8 cellular contexts compared by ENCODE assay signal in the genomic region with DNA sequence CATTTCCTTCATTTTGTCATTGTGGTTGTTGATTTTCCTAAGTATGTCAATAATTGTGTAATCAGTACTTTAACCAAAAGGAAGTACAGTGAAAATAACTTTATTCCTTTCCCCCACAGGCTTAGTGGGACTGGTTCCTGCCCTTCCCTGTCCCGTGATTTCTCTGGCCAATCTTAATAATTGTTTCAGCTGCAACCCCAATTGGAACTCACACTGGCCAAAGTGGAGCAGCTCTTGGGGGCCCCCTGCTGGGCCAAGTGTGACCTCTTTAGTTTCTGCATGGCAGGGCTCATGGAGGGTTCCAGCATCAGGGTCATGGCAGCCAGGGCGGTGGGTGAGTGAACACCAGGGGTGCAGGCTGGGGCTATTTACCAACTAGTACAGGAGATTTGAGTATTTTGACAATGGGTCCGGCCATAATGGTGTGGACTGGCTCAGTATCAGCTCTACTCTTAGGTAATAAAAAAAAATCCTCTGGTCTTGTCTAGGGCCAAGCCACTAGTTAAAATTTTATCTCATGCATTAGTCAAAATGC. TPM values are rescaled to one million over a fixed set of nuclear protein-coding genes. Genes with fewer than 3 reads are reported as not detected.
DNase-seq lines count a peak whose midpoint lies in the region; ATAC-seq and TF ChIP-seq lines count a peak whose summit lies in the region.

No MANE protein-coding gene starts in this region.

- ATAC-seq in HG03066 (IDR thresholded peaks at IDR 0.05; ENCODE audit: low read depth, unreplicated experiment) (peak; percentile 79), lower lobe of right lung (peak; percentile 94 to 96)

- peak; percentile 52 for DNase-seq in NK-92 treated with Interleukin-12 subunit alpha and Interleukin-12 subunit beta, amount 100 ng/mL, for 24 hours (lab: John Stamatoyannopoulos, UW)
- DNase-seq in NK-92 (lab: John Stamatoyannopoulos, UW; ENCODE audit: unreplicated experiment): no peak
- peak; percentile 88 for DNase-seq in NCI-H460 (ENCODE audit: extremely low read depth, low read depth)
- peak; percentile 67 to 81 for DNase-seq in activated CD4-positive, alpha-beta T cell treated with anti-CD3 and anti-CD28 coated beads for 4 hours
- DNase-seq in dedifferentiated amniotic fluid mesenchymal stem cell (ENCODE audit: extremely low spot score): peak; percentile 78
- DNase-seq in lower lobe of right lung: peak; percentile 84
- DNase-seq in stimulated activated CD8-positive, alpha-beta memory T cell treated with anti-CD3 and anti-CD28 coated beads, Interleukin-12 subunit alpha, Interleukin-12 subunit beta, amount 100 ng/mL, for 4 hours (ENCODE audit: low read depth): peak; percentile 46

- no peaks in the 10 kb centered on the region for H3K27me3 ChIP-seq in lower lobe of right lung (ENCODE audit: low read depth)

- H3K4me3 ChIP-seq in lower lobe of right lung: no peak overlapping the region

- no peak overlapping the region for H3K27ac ChIP-seq in lower lobe of right lung

- H3K9me3 ChIP-seq in lower lobe of right lung: no peaks in the 10 kb centered on the region

- H3K4me1 ChIP-seq in lower lobe of right lung: peaks cover 11% of the 10 kb centered on the region

- intact Hi-C loops in lower lobe of right lung (cut with DNase I): loop anchor here (10.0 kb wide), 1 partner anchor 279 kb away; no protein-coding TSS in a partner anchor

- no peaks in the 10 kb centered on the region for H3K36me3 ChIP-seq in lower lobe of right lung

- TF ChIP-seq CTCF in lower lobe of right lung (IDR thresholded peaks at IDR 0.05): peak; percentile 77

RNA-seq across cellular contexts. Expression of a gene that starts 31.7 kb away (rescaled TPM):
- total RNA-seq in NCI-H460 (2014; rRNA removed; shearing (Covaris generic)): 329 and 351 TPM in 2 replicates
- polyA plus RNA-seq in NCI-H460 (2014; cell fraction: nucleus; rRNA removed): 100.0 and 117 TPM in 2 replicates
- 62.3 TPM for total RNA-seq in lower lobe of right lung
